ENCODE assay signal across 1 cellular context in the genomic region with DNA sequence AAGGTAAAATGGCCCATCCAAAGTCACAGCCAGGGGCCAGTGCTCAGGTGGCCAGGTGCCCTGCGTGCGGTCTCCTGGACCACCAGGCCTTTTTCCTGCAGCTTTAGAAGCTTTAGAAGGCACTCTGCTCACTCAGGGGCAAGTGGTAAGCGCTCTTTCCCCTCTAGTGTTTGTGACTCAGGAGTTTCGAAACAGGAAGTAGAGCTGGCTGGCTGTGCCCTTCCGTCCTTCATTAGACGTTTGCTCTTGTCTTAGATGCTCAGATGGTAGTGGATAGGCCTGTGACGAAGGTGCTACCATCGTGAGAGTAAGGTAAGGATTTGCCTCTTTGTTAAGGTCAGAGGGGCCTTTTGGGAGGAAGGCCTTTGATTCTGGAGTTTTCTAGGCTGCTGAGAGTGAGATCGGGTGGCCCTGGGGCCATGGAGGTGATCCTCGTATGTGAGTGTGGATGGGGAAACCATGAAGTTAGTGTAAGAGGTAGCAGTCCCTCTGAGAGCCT.
TF ChIP-seq lines count a peak whose summit lies in the region.

Gene CASP8 (plus strand): TSS at position 235 of the 499 bp plus-strand sequence. CDS start 5,951 bp downstream, outside the sequence.

TF ChIP-seq in GM12878, 131 proteins besides CTCF, POLR2A, EP300 and RAD21 (continued from another document):
- no peak for TF ChIP-seq FOXM1 (IDR thresholded peaks at IDR 0.05; ENCODE audit: low read depth, low read length)
- TF ChIP-seq, protein P1, sequence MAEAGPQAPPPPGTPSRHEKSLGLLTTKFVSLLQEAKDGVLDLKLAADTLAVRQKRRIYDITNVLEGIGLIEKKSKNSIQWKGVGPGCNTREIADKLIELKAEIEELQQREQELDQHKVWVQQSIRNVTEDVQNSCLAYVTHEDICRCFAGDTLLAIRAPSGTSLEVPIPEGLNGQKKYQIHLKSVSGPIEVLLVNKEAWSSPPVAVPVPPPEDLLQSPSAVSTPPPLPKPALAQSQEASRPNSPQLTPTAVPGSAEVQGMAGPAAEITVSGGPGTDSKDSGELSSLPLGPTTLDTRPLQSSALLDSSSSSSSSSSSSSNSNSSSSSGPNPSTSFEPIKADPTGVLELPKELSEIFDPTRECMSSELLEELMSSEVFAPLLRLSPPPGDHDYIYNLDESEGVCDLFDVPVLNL (IDR thresholded peaks at IDR 0.05; ENCODE audit: low read depth, low read length) = no peak
- TF ChIP-seq, protein P2, sequence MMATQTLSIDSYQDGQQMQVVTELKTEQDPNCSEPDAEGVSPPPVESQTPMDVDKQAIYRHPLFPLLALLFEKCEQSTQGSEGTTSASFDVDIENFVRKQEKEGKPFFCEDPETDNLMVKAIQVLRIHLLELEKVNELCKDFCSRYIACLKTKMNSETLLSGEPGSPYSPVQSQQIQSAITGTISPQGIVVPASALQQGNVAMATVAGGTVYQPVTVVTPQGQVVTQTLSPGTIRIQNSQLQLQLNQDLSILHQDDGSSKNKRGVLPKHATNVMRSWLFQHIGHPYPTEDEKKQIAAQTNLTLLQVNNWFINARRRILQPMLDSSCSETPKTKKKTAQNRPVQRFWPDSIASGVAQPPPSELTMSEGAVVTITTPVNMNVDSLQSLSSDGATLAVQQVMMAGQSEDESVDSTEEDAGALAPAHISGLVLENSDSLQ (IDR thresholded peaks at IDR 0.05) = no peak
- TF ChIP-seq SMARCA5 (IDR thresholded peaks at IDR 0.05) = 0 out of 2 replicates have a peak, but pooled peaks have one; percentile 71
- no peak for TF ChIP-seq PAX5 (IDR thresholded peaks at IDR 0.05; ENCODE audit: borderline replicate concordance, low read depth, low read length)
- TF ChIP-seq EED (IDR thresholded peaks at IDR 0.05; ENCODE audit: low read depth) = peak; percentile 44
- no peak for TF ChIP-seq RBBP5 (conservative IDR thresholded peaks at IDR 0.05)
- TF ChIP-seq, protein P3, sequence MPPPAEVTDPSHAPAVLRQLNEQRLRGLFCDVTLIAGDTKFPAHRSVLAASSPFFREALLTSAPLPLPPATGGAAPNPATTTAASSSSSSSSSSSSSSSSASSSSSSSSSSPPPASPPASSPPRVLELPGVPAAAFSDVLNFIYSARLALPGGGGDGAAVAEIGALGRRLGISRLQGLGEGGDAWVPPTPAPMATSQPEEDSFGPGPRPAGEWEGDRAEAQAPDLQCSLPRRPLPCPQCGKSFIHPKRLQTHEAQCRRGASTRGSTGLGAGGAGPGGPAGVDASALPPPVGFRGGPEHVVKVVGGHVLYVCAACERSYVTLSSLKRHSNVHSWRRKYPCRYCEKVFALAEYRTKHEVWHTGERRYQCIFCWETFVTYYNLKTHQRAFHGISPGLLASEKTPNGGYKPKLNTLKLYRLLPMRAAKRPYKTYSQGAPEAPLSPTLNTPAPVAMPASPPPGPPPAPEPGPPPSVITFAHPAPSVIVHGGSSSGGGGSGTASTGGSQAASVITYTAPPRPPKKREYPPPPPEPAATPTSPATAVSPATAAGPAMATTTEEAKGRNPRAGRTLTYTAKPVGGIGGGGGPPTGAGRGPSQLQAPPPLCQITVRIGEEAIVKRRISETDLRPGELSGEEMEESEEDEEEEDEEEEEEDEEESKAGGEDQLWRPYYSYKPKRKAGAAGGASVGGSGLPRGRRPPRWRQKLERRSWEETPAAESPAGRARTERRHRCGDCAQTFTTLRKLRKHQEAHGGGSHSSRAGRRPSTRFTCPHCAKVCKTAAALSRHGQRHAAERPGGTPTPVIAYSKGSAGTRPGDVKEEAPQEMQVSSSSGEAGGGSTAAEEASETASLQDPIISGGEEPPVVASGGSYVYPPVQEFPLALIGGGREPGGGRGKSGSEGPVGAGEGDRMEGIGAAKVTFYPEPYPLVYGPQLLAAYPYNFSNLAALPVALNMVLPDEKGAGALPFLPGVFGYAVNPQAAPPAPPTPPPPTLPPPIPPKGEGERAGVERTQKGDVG (CRISPR knock-in tag; IDR thresholded peaks at IDR 0.05) = no peak
- TF ChIP-seq IKZF1 (conservative IDR thresholded peaks at IDR 0.05) = peak; percentile 53; the same call in 1 of the 2 replicates
- no peak for TF ChIP-seq SIN3A (IDR thresholded peaks at IDR 0.05; ENCODE audit: low read depth, low read length)
- no peak for TF ChIP-seq ESRRA (IDR thresholded peaks at IDR 0.05; ENCODE audit: low read length)
TF ChIP-seq in GM12878: peak in this region for 14.
